Comparison of ENCODE assay signal across 17 cellular contexts in genomic region chr12:65464930-65465329, GRCh38.
DNase-seq lines count a peak whose midpoint lies in the region; TF ChIP-seq lines count a peak whose summit lies in the region.
"Had no signal": no experiment of that assay in that cellular context is flagged by ENCODE, and none has a peak within 500 bp of the region (broad histone marks: within the 10 kb centered on the region; RNA-seq: fewer than 3 reads in every experiment).

No MANE protein-coding gene starts in this region.

- no peak overlapping the region for H3K4me3 Mint-ChIP-seq in mesothelial cell of epicardium
- H3K4me3 Mint-ChIP-seq in activated naive CD8-positive, alpha-beta T cell treated with anti-CD3 and anti-CD28 coated beads for 36 hours, result no peak overlapping the region
- H3K4me3 Mint-ChIP-seq: CD14-positive monocyte; natural killer cell treated with Interleukin-12 subunit alpha and Interleukin-12 subunit beta and Interleukin-15 and Interleukin-18, amount 100 ng/mL, for 72 hours had no signal

- DNase-seq in AG09309 (ENCODE audit: low read depth) (peak; percentile 77), M059J (ENCODE audit: low read depth) (peak; percentile 87), dermis microvascular lymphatic vessel endothelial cell (ENCODE audit: low read depth in 2 of 2) (peak; percentile 14 to 15), mesothelial cell of epicardium (ENCODE audit: low spot score in 2 of 2, unreplicated experiment in 2 of 2) (no peak), DMS79 (lab: John Stamatoyannopoulos, UW) (no peak), mesenteric fat pad (ENCODE audit: low spot score) (no peak), activated gamma-delta T cell treated with Interleukin-2 at 50 U/mL for 16 hours (no peak)
- DNase-seq in activated naive CD8-positive, alpha-beta T cell treated with anti-CD3 and anti-CD28 coated beads for 36 hours, result no peak
- DNase-seq: erythroblast; kidney; NCI-H1092 treated with DMSO at 0.1 percent for 48 hours; NCI-H524; Right ventricle myocardium superior; stimulated activated CD8-positive, alpha-beta memory T cell treated with anti-CD3 and anti-CD28 coated beads, Interleukin-4, amount 100 ng/mL, for 48 hours had no signal

- TF ChIP-seq CTCF in AG09309 (IDR thresholded peaks at IDR 0.05; ENCODE audit: control insufficient read depth, insufficient read depth, low read depth, low read length, missing control alignments), result no peak
- TF ChIP-seq CTCF in mesothelial cell of epicardium (IDR thresholded peaks at IDR 0.05; ENCODE audit: unreplicated experiment), result no peak

- H3K36me3 Mint-ChIP-seq in mesothelial cell of epicardium, result no peaks in the 10 kb centered on the region
- H3K36me3 Mint-ChIP-seq in activated naive CD8-positive, alpha-beta T cell treated with anti-CD3 and anti-CD28 coated beads for 36 hours, result no peaks in the 10 kb centered on the region
- H3K36me3 Mint-ChIP-seq: natural killer cell treated with Interleukin-12 subunit alpha and Interleukin-12 subunit beta and Interleukin-15 and Interleukin-18, amount 100 ng/mL, for 72 hours had no signal

- peak overlapping the region; percentile 80 for H3K27ac Mint-ChIP-seq in mesothelial cell of epicardium
- no peak overlapping the region for H3K27ac Mint-ChIP-seq in activated naive CD8-positive, alpha-beta T cell treated with anti-CD3 and anti-CD28 coated beads for 36 hours
- H3K27ac Mint-ChIP-seq: natural killer cell treated with Interleukin-12 subunit alpha and Interleukin-12 subunit beta and Interleukin-15 and Interleukin-18, amount 100 ng/mL, for 72 hours had no signal

- no peaks in the 10 kb centered on the region for H3K27me3 Mint-ChIP-seq in mesothelial cell of epicardium (ENCODE audit: low read depth)
- H3K27me3 Mint-ChIP-seq in activated naive CD8-positive, alpha-beta T cell treated with anti-CD3 and anti-CD28 coated beads for 36 hours, result no peaks in the 10 kb centered on the region
- H3K27me3 Mint-ChIP-seq: natural killer cell treated with Interleukin-12 subunit alpha and Interleukin-12 subunit beta and Interleukin-15 and Interleukin-18, amount 100 ng/mL, for 72 hours had no signal

- H3K9me3 Mint-ChIP-seq in mesothelial cell of epicardium, result no peaks in the 10 kb centered on the region
- H3K9me3 Mint-ChIP-seq in activated naive CD8-positive, alpha-beta T cell treated with anti-CD3 and anti-CD28 coated beads for 36 hours, result no peaks in the 10 kb centered on the region
- H3K9me3 Mint-ChIP-seq: natural killer cell treated with Interleukin-12 subunit alpha and Interleukin-12 subunit beta and Interleukin-15 and Interleukin-18, amount 100 ng/mL, for 72 hours had no signal

- no peak overlapping the region for H3K4me3 ChIP-seq in AG09309 (ENCODE audit: control insufficient read depth, low read depth, low read length)
- H3K4me3 ChIP-seq: vagina had no signal

- peaks cover 36% of the 10 kb centered on the region for H3K4me1 Mint-ChIP-seq in mesothelial cell of epicardium
- H3K4me1 Mint-ChIP-seq in activated naive CD8-positive, alpha-beta T cell treated with anti-CD3 and anti-CD28 coated beads for 36 hours, result no peaks in the 10 kb centered on the region
- H3K4me1 Mint-ChIP-seq: CD14-positive monocyte had no signal

Comparison
In these comparisons a context has a peak if more than half of its experiments do, and no peak if none do; other contexts are left out.
1. DNase-seq: peak in AG09309 (single experiment), M059J (single experiment) and dermis microvascular lymphatic vessel endothelial cell (2 of 2); none in mesothelial cell of epicardium (0 of 2), DMS79 (single experiment), mesenteric fat pad (single experiment), activated gamma-delta T cell treated with Interleukin-2 at 50 U/mL for 16 hours (single experiment) and activated naive CD8-positive, alpha-beta T cell treated with anti-CD3 and anti-CD28 coated beads for 36 hours (single experiment).